10 cellular contexts compared by ENCODE assay signal in the genomic region with DNA sequence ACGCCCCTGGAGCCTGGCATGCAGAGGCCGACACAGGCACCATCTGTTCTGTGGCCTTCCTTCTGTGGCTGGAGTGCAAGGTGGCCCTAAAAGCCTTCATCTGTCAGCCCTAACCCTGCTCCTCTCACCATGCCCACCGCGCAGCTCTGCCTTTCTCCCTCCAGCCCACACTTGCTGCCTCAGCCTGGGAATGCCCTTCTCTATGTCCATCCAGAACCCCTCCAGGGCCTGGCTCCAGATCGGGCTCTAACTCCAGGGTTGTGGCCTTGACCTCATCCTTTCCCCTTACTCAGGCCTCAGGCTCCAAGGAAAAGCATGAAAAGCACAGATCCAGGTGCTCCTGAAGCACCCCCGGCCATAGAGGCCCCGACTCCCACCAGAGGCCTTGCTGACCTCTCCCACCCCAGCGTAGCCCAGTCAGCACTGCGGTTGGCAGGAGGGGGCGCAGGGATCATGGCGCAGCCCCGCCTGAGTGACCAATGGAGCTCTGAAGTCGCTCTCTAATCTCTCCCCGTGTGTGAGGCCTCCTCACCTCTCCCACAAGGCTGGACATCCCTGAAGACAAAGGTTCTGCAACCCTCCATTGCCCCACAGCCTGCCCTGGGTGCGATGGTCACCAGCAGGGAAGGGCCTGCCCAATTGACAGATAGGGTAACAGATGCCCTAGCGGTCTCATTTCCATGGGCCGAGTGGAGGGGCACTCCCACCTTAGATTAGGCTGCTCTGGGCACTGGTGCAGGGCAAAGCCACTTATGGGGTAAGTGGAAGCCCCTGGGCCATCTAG. TPM values are rescaled to one million over a fixed set of nuclear protein-coding genes. Genes with fewer than 3 reads are reported as not detected.
DNase-seq lines count a peak whose midpoint lies in the region; TF ChIP-seq lines count a peak whose summit lies in the region.
"Had no signal": no experiment of that assay in that cellular context is flagged by ENCODE, and none has a peak within 500 bp of the region (broad histone marks: within the 10 kb centered on the region; RNA-seq: fewer than 3 reads in every experiment).

No MANE protein-coding gene starts in this region.

- H3K4me3 ChIP-seq in esophagus muscularis mucosa (peak overlapping the region in 3 of 4 donors; percentile 19 to 41 (median 20)), neural progenitor cell (no peak overlapping the region), thyroid gland (replicated peaks in 1 of 3) (no peak overlapping the region)

- no peaks in the 10 kb centered on the region for H3K9me3 ChIP-seq in esophagus muscularis mucosa
- H3K9me3 ChIP-seq in neural progenitor cell (ENCODE audit: low read depth): no peaks in the 10 kb centered on the region
- H3K9me3 ChIP-seq in thyroid gland: no peaks in the 10 kb centered on the region

- peak overlapping the region; percentile 11 for H3K27ac Mint-ChIP-seq in T-helper 1 cell treated with Interleukin-12 subunit alpha and Interleukin-12 subunit beta and Interleukin-4 antibody, amounts not matched to agents 30 μg/mL and 1 μg/mL, for 36 hours
- H3K27ac Mint-ChIP-seq in neural progenitor cell: peak overlapping the region; percentile 91

- no peaks in the 10 kb centered on the region for H3K36me3 Mint-ChIP-seq in T-helper 1 cell treated with Interleukin-12 subunit alpha and Interleukin-12 subunit beta and Interleukin-4 antibody, amounts not matched to agents 30 μg/mL and 1 μg/mL, for 36 hours (ENCODE audit: low read depth)
- H3K36me3 Mint-ChIP-seq in neural progenitor cell: peaks cover 3% of the 10 kb centered on the region

- no peak overlapping the region for H2AFZ ChIP-seq in neural progenitor cell (replicated peaks)

- H3K36me3 ChIP-seq in esophagus muscularis mucosa (peaks cover 0 to 31% (median 17%) of the 10 kb centered on the region in 4 donors), neural progenitor cell (no peaks in the 10 kb centered on the region), thyroid gland (no peaks in the 10 kb centered on the region)

- intact Hi-C loops in esophagus muscularis mucosa (cut with DNase I): no loop called here
- intact Hi-C loops in thyroid gland (cut with DNase I): no loop called here

- H4K20me1 ChIP-seq in neural progenitor cell (ENCODE audit: low read depth): peaks cover 30% of the 10 kb centered on the region

- H3K4me1 ChIP-seq in esophagus muscularis mucosa: peaks cover 100% of the 10 kb centered on the region in 4 donors
- peaks cover 22% of the 10 kb centered on the region for H3K4me1 ChIP-seq in neural progenitor cell
- H3K4me1 ChIP-seq in thyroid gland: peaks cover 66 to 100% of the 10 kb centered on the region in 2 donors

- H3F3A ChIP-seq in neural progenitor cell (ENCODE audit: low read depth): no peaks in the 10 kb centered on the region

- TF ChIP-seq POLR2A in esophagus muscularis mucosa (IDR thresholded peaks at IDR 0.05; ENCODE audit: low read depth) (no peak), thyroid gland (IDR thresholded peaks at IDR 0.05) (no peak)

- TF ChIP-seq EP300 in esophagus muscularis mucosa (IDR thresholded peaks at IDR 0.05): no peak

- WGBS in esophagus muscularis mucosa: 81% methylated on average over 16 of the region's 17 CpGs
- 82 to 87% methylated on average over 11 to 13 of the region's 17 CpGs for WGBS in thyroid gland, 2 donors

- no peak overlapping the region for H3K9ac ChIP-seq in neural progenitor cell

- H3K4me3 Mint-ChIP-seq in T-helper 1 cell treated with Interleukin-12 subunit alpha and Interleukin-12 subunit beta and Interleukin-4 antibody, amounts not matched to agents 30 μg/mL and 1 μg/mL, for 36 hours: no peak overlapping the region
- peak overlapping the region; percentile 42 for H3K4me3 Mint-ChIP-seq in neural progenitor cell

- no peak overlapping the region for H3K4me2 ChIP-seq in neural progenitor cell

- H3K79me2 ChIP-seq in neural progenitor cell (ENCODE audit: low read depth): no peaks in the 10 kb centered on the region

- TF ChIP-seq CTCF in esophagus muscularis mucosa (IDR thresholded peaks at IDR 0.05) (no peak), neural progenitor cell (IDR thresholded peaks at IDR 0.05) (no peak), thyroid gland (IDR thresholded peaks at IDR 0.05) (no peak)

- peaks cover 27% of the 10 kb centered on the region for H3K27me3 Mint-ChIP-seq in T-helper 1 cell treated with Interleukin-12 subunit alpha and Interleukin-12 subunit beta and Interleukin-4 antibody, amounts not matched to agents 30 μg/mL and 1 μg/mL, for 36 hours (ENCODE audit: low read depth)
- H3K27me3 Mint-ChIP-seq in neural progenitor cell (ENCODE audit: insufficient read depth, low read depth): peaks cover 6% of the 10 kb centered on the region

- H3K27ac ChIP-seq in esophagus muscularis mucosa (replicated peaks in 1 of 4) (peak overlapping the region; percentile 94 to 97 (median 96)), neural progenitor cell (no peak overlapping the region), thyroid gland (peak overlapping the region; percentile 91 to 96 (median 96))

- no peaks in the 10 kb centered on the region for H3K9me3 Mint-ChIP-seq in T-helper 1 cell treated with Interleukin-12 subunit alpha and Interleukin-12 subunit beta and Interleukin-4 antibody, amounts not matched to agents 30 μg/mL and 1 μg/mL, for 36 hours
- no peaks in the 10 kb centered on the region for H3K9me3 Mint-ChIP-seq in neural progenitor cell

- H3K4me1 Mint-ChIP-seq in T-helper 1 cell treated with Interleukin-12 subunit alpha and Interleukin-12 subunit beta and Interleukin-4 antibody, amounts not matched to agents 30 μg/mL and 1 μg/mL, for 36 hours (ENCODE audit: low read depth): peaks cover 3% of the 10 kb centered on the region
- H3K4me1 Mint-ChIP-seq in neural progenitor cell: peaks cover 22% of the 10 kb centered on the region

- DNase-seq in T-helper 1 cell (no peak), esophagus muscularis mucosa (ENCODE audit: extremely low spot score) (no peak), neural progenitor cell (ENCODE audit: low spot score) (no peak), thyroid gland (no peak), NCI-H345 (lab: John Stamatoyannopoulos, UW) (no peak), NCI-H2081 (lab: John Stamatoyannopoulos, UW) (no peak), DMS79 (lab: John Stamatoyannopoulos, UW) (no peak)
- DNase-seq: DMS153, NCI-H2107 had no signal

- H3K27me3 ChIP-seq in esophagus muscularis mucosa (no peaks in the 10 kb centered on the region), neural progenitor cell (no peaks in the 10 kb centered on the region), thyroid gland (no peaks in the 10 kb centered on the region)

RNA-seq across cellular contexts. Expression of gene ZCCHC24, which starts 9.2 kb away (rescaled TPM):
- total RNA-seq in esophagus muscularis mucosa (100 to 1,000 TPM; 100 to 156 (median 120) TPM), neural progenitor cell (ENCODE audit: low replicate concordance) (5.9 and 10.7 TPM in 2 replicates), thyroid gland (10 to 100 TPM; 25.4 to 48.8 (median 33.3) TPM)

Comparison
In these comparisons a context has a peak if more than half of its experiments do, and no peak if none do; other contexts are left out.
1. H3K4me3 ChIP-seq: peak in esophagus muscularis mucosa (3 of 4); none in neural progenitor cell (single experiment) and thyroid gland (0 of 3).